24 cellular contexts compared by ENCODE assay signal in genomic region chr4:97493815-97494518, GRCh38.
A peak's percentile ranks its signal among the peaks of the same experiment; 100 is the strongest.
DNase-seq lines count a peak whose midpoint lies in the region; ATAC-seq and TF ChIP-seq lines count a peak whose summit lies in the region.
"Had no signal": no experiment of that assay in that cellular context is flagged by ENCODE, and none has a peak within 500 bp of the region (broad histone marks: within the 10 kb centered on the region; RNA-seq: fewer than 3 reads in every experiment).

No MANE protein-coding gene starts in this region.

- no peak overlapping the region for H3K27ac ChIP-seq in CD8-positive, alpha-beta memory T cell (ENCODE audit: low read depth, low read length)
- no peak overlapping the region for H3K27ac ChIP-seq in MM.1S (ENCODE audit: low read length)
- H3K27ac ChIP-seq: C4-2B, SK-N-MC, skin epidermis, WERI-Rb-1 had no signal

- no peak overlapping the region for H3K4me2 ChIP-seq in MM.1S (ENCODE audit: low read depth, low read length)

- TF ChIP-seq CTCF in epithelial cell of esophagus (IDR thresholded peaks at IDR 0.05; ENCODE audit: insufficient read depth, low read depth, low read length, missing control alignments) (no peak), progenitor cell of endocrine pancreas (IDR thresholded peaks at IDR 0.05; ENCODE audit: unreplicated experiment) (no peak), MM.1S (IDR thresholded peaks at IDR 0.05; ENCODE audit: low read length) (no peak)

- no peaks in the 10 kb centered on the region for H3K27me3 ChIP-seq in CD8-positive, alpha-beta memory T cell (ENCODE audit: insufficient read depth, low read length, poor library complexity, severe bottlenecking)
- H3K27me3 ChIP-seq in MM.1S (replicated peaks; ENCODE audit: insufficient read depth, low read length), result no peaks in the 10 kb centered on the region

- DNase-seq in HS-5 (ENCODE audit: low read depth), result peak; percentile 16
- peak; percentile 33 for DNase-seq in RKO (ENCODE audit: low spot score)
- peak; percentile 63 for DNase-seq in epithelial cell of esophagus (ENCODE audit: low read depth)
- DNase-seq in progenitor cell of endocrine pancreas (ENCODE audit: low spot score, unreplicated experiment), result no peak
- DNase-seq in CD8-positive, alpha-beta memory T cell, result no peak
- DNase-seq in MM.1S, result no peak
- DNase-seq: activated CD4-positive, alpha-beta T cell treated with anti-CD3 and anti-CD28 coated beads, Interleukin-2, amount 10 ng/mL, durations not matched to agents 7 days and 5 days; activated naive CD4-positive, alpha-beta T cell treated with anti-CD3 and anti-CD28 coated beads for 36 hours; anterior cingulate cortex; central memory CD4-positive, alpha-beta T cell; dermis blood vessel endothelial cell; HCEC 1CT; naive B cell; NCI-H1436 treated with DMSO at 0.1 percent for 48 hours; NCI-H524 treated with DMSO at 0.1 percent for 48 hours; occipital lobe; stimulated activated CD4-positive, alpha-beta T cell treated with anti-CD3 and anti-CD28 coated beads, Interleukin-2, amount 100 ng/mL, for 24 hours; WERI-Rb-1 had no signal

- H3K9me2 ChIP-seq in MM.1S (replicated peaks; ENCODE audit: insufficient read depth, low read length), result no peaks in the 10 kb centered on the region

- no peaks in the 10 kb centered on the region for H3K79me2 ChIP-seq in MM.1S (ENCODE audit: low read length)

- no peaks in the 10 kb centered on the region for H3K36me3 Mint-ChIP-seq in progenitor cell of endocrine pancreas (ENCODE audit: insufficient read depth)
- H3K36me3 Mint-ChIP-seq in CD8-positive, alpha-beta memory T cell, result peaks cover 0 to 1% (median 0%) of the 10 kb centered on the region in 3 donors
- H3K36me3 Mint-ChIP-seq: naive B cell had no signal

- no peaks in the 10 kb centered on the region for H4K20me1 ChIP-seq in MM.1S (ENCODE audit: insufficient read depth, low read length)

- no peaks in the 10 kb centered on the region for H3K27me3 Mint-ChIP-seq in progenitor cell of endocrine pancreas
- no peaks in the 10 kb centered on the region for H3K27me3 Mint-ChIP-seq in CD8-positive, alpha-beta memory T cell
- H3K27me3 Mint-ChIP-seq: activated CD4-positive, alpha-beta T cell treated with anti-CD3 and anti-CD28 coated beads, Interleukin-2, amount 10 ng/mL, durations not matched to agents 7 days and 5 days; naive B cell had no signal

- H3K4me1 ChIP-seq in CD8-positive, alpha-beta memory T cell (ENCODE audit: insufficient read depth, low read length), result no peaks in the 10 kb centered on the region
- H3K4me1 ChIP-seq in MM.1S (ENCODE audit: low read length), result no peaks in the 10 kb centered on the region

- no peaks in the 10 kb centered on the region for H3K9me3 ChIP-seq in CD8-positive, alpha-beta memory T cell (ENCODE audit: low read length)
- H3K9me3 ChIP-seq in MM.1S (replicated peaks; ENCODE audit: insufficient read depth, low read length), result no peaks in the 10 kb centered on the region

- H3K9ac ChIP-seq in MM.1S (ENCODE audit: low read length), result no peak overlapping the region

- H3K27ac Mint-ChIP-seq in progenitor cell of endocrine pancreas, result peak overlapping the region; percentile 88
- no peak overlapping the region for H3K27ac Mint-ChIP-seq in CD8-positive, alpha-beta memory T cell
- H3K27ac Mint-ChIP-seq: activated CD4-positive, alpha-beta T cell treated with anti-CD3 and anti-CD28 coated beads, Interleukin-2, amount 10 ng/mL, durations not matched to agents 7 days and 5 days; activated naive CD4-positive, alpha-beta T cell treated with anti-CD3 and anti-CD28 coated beads for 36 hours; naive B cell; T-helper 2 cell treated with Interferon-gamma antibody and Interleukin-4, amounts not matched to agents 5 μg/mL and 100 μg/mL, for 36 hours had no signal

- no peak overlapping the region for H2AFZ ChIP-seq in MM.1S (ENCODE audit: low read length)

- H3K9me3 Mint-ChIP-seq in progenitor cell of endocrine pancreas (ENCODE audit: low read depth), result peaks cover 3% of the 10 kb centered on the region
- peaks cover 0 to 17% (median 5%) of the 10 kb centered on the region in 5 donors for H3K9me3 Mint-ChIP-seq in CD8-positive, alpha-beta memory T cell
- H3K9me3 Mint-ChIP-seq: activated CD4-positive, alpha-beta T cell treated with anti-CD3 and anti-CD28 coated beads, Interleukin-2, amount 10 ng/mL, durations not matched to agents 7 days and 5 days had no signal

- POLR2A ChIA-PET in CD8-positive, alpha-beta memory T cell (lab: Charles Lee), result no interaction called here

- no peaks in the 10 kb centered on the region for H3F3A ChIP-seq in MM.1S (ENCODE audit: insufficient read depth, low read length)

- CTCF ChIA-PET in CD8-positive, alpha-beta memory T cell (lab: Charles Lee), result no interaction called here

- H3K4me3 Mint-ChIP-seq in progenitor cell of endocrine pancreas (ENCODE audit: low read depth), result no peak overlapping the region
- H3K4me3 Mint-ChIP-seq in CD8-positive, alpha-beta memory T cell, result no peak overlapping the region
- H3K4me3 Mint-ChIP-seq: activated CD4-positive, alpha-beta T cell treated with anti-CD3 and anti-CD28 coated beads, Interleukin-2, amount 10 ng/mL, durations not matched to agents 7 days and 5 days; activated naive CD4-positive, alpha-beta T cell treated with anti-CD3 and anti-CD28 coated beads for 36 hours; naive B cell; T-helper 2 cell treated with Interferon-gamma antibody and Interleukin-4, amounts not matched to agents 5 μg/mL and 100 μg/mL, for 36 hours had no signal

- H3K4me1 Mint-ChIP-seq in progenitor cell of endocrine pancreas (ENCODE audit: low read depth), result peaks cover 30% of the 10 kb centered on the region
- no peaks in the 10 kb centered on the region for H3K4me1 Mint-ChIP-seq in CD8-positive, alpha-beta memory T cell
- H3K4me1 Mint-ChIP-seq: activated CD4-positive, alpha-beta T cell treated with anti-CD3 and anti-CD28 coated beads, Interleukin-2, amount 10 ng/mL, durations not matched to agents 7 days and 5 days; naive B cell had no signal

- no peaks in the 10 kb centered on the region for H3K36me3 ChIP-seq in CD8-positive, alpha-beta memory T cell (ENCODE audit: insufficient read depth, low read length)
- H3K36me3 ChIP-seq in MM.1S (replicated peaks; ENCODE audit: insufficient read depth, low read length), result no peaks in the 10 kb centered on the region
- H3K36me3 ChIP-seq: WERI-Rb-1 had no signal

- no peak for ATAC-seq in GM19023 (IDR thresholded peaks at IDR 0.05; ENCODE audit: unreplicated experiment)
- ATAC-seq: GM12878 had no signal

- no peak overlapping the region for H3K4me3 ChIP-seq in epithelial cell of esophagus (ENCODE audit: low read length)
- H3K4me3 ChIP-seq in CD8-positive, alpha-beta memory T cell (ENCODE audit: low read length), result no peak overlapping the region
- no peak overlapping the region for H3K4me3 ChIP-seq in MM.1S (ENCODE audit: low read length)
- H3K4me3 ChIP-seq: GM12878, SK-N-MC, skin epidermis had no signal

Comparison
In these comparisons a context has a peak if more than half of its experiments do, and no peak if none do; other contexts are left out.
1. DNase-seq: peak in HS-5 (single experiment), RKO (single experiment) and epithelial cell of esophagus (single experiment); none in progenitor cell of endocrine pancreas (single experiment), CD8-positive, alpha-beta memory T cell (0 of 5) and MM.1S (single experiment).